24 cellular contexts compared by ENCODE assay signal in genomic region chr10:111811515-111811914, GRCh38.
DNase-seq lines count a peak whose midpoint lies in the region; ATAC-seq, FAIRE-seq and TF ChIP-seq lines count a peak whose summit lies in the region.
"Had no signal": no experiment of that assay in that cellular context is flagged by ENCODE, and none has a peak within 500 bp of the region (broad histone marks: within the 10 kb centered on the region; RNA-seq: fewer than 3 reads in every experiment).

No MANE protein-coding gene starts in this region.

- no peaks in the 10 kb centered on the region for H3K79me1 ChIP-seq in IMR-90 (ENCODE audit: low read depth in 1 of 2, low read length in 2 of 2)

- H3K18ac ChIP-seq in IMR-90 (ENCODE audit: low read depth, low read length) = no peak overlapping the region

- no peak overlapping the region for H3K4me3 Mint-ChIP-seq in nephron
- H3K4me3 Mint-ChIP-seq: B cell; CD4-positive, alpha-beta T cell; CD8-positive, alpha-beta T cell had no signal

- no peak overlapping the region for H3K27ac ChIP-seq in HepG2 (ENCODE audit: extremely low read length, insufficient read depth, low read length)
- no peak overlapping the region for H3K27ac ChIP-seq in right lobe of liver
- H3K27ac ChIP-seq in IMR-90 (ENCODE audit: insufficient read depth, low read length) = no peak overlapping the region
- H3K27ac ChIP-seq: BLaER1 treated with 17β-estradiol and CSF1 and Interleukin-3, amounts not matched to agents 10 nM and 100 nM; C4-2B had no signal

- in situ Hi-C loops in HepG2 (cut with HindIII; ENCODE audit: extremely low pct_ligation_motif_present, low pct_unique_long_range_greater_than_20kb) (no loop called here), IMR-90 (cut with MboI; ENCODE audit: low sequenced_read_pairs) (no loop called here)

- H2BK120ac ChIP-seq in IMR-90 (ENCODE audit: low read depth, low read length) = no peak overlapping the region

- no peak overlapping the region for H3K4me2 ChIP-seq in HepG2 (ENCODE audit: low read depth, low read length)
- no peak overlapping the region for H3K4me2 ChIP-seq in IMR-90 (ENCODE audit: low read depth, low read length)
- H3K4me2 ChIP-seq: BLaER1 treated with 17β-estradiol and CSF1 and Interleukin-3, amounts not matched to agents 10 nM and 100 nM had no signal

- H4K20me1 ChIP-seq in HepG2 (ENCODE audit: insufficient read depth, low read length) = no peaks in the 10 kb centered on the region
- H4K20me1 ChIP-seq in IMR-90 (ENCODE audit: insufficient read depth, low read length) = no peaks in the 10 kb centered on the region
- H4K20me1 ChIP-seq: BLaER1 treated with 17β-estradiol and CSF1 and Interleukin-3, amounts not matched to agents 10 nM and 100 nM had no signal

- CTCF ChIA-PET in HepG2 (lab: Yijun Ruan, JAX; ENCODE audit: low intra/inter-chr PET ratio, low total read pairs) = no interaction called here
- CTCF ChIA-PET in IMR-90 (lab: Yijun Ruan, JAX) = no interaction called here

- no peaks in the 10 kb centered on the region for H3K27me3 ChIP-seq in HepG2 (ENCODE audit: control insufficient read depth in 1 of 2, insufficient read depth in 2 of 2, low read length in 2 of 2)
- H3K27me3 ChIP-seq in right lobe of liver = no peaks in the 10 kb centered on the region
- H3K27me3 ChIP-seq in IMR-90 (ENCODE audit: control insufficient read depth, insufficient read depth, low read length) = no peaks in the 10 kb centered on the region
- H3K27me3 ChIP-seq: BLaER1 treated with 17β-estradiol and CSF1 and Interleukin-3, amounts not matched to agents 10 nM and 100 nM had no signal

- H3K4me1 Mint-ChIP-seq in nephron = peaks cover 6% of the 10 kb centered on the region
- H3K4me1 Mint-ChIP-seq: B cell had no signal

- peak overlapping the region in 2 of 3 experiments; percentile 45 to 82 for H3K27ac Mint-ChIP-seq in nephron
- H3K27ac Mint-ChIP-seq: B cell; CD4-positive, alpha-beta T cell; CD8-positive, alpha-beta T cell had no signal

- no peak overlapping the region for H2BK15ac ChIP-seq in IMR-90 (ENCODE audit: low read depth, low read length)

- H2AK5ac ChIP-seq in IMR-90 (ENCODE audit: low read depth, low read length) = no peak overlapping the region

- H3K56ac ChIP-seq in IMR-90 (ENCODE audit: extremely low read depth, insufficient read depth, low read length) = no peak overlapping the region

- no peak overlapping the region for H3K4ac ChIP-seq in IMR-90 (ENCODE audit: low read depth, low read length)

- H3K23ac ChIP-seq in IMR-90 (ENCODE audit: low read depth, low read length) = no peak overlapping the region

- H3K27me3 Mint-ChIP-seq in nephron (ENCODE audit: low read depth) = no peaks in the 10 kb centered on the region
- H3K27me3 Mint-ChIP-seq: CD4-positive, alpha-beta T cell had no signal

- H3K36me3 Mint-ChIP-seq in nephron (ENCODE audit: low read depth) = no peaks in the 10 kb centered on the region
- H3K36me3 Mint-ChIP-seq: CD8-positive, alpha-beta T cell had no signal

- H3K36me3 ChIP-seq in HepG2 (replicated peaks in 1 of 2; ENCODE audit: control insufficient read depth in 1 of 2, insufficient read depth in 2 of 2, low read length in 2 of 2) (no peaks in the 10 kb centered on the region), right lobe of liver (no peaks in the 10 kb centered on the region), IMR-90 (ENCODE audit: control insufficient read depth, insufficient read depth, low read length) (no peaks in the 10 kb centered on the region)
- H3K36me3 ChIP-seq: BLaER1 treated with 17β-estradiol and CSF1 and Interleukin-3, amounts not matched to agents 10 nM and 100 nM had no signal

- dilution Hi-C loops in IMR-90 (cut with HindIII; ENCODE audit: low sequenced_read_pairs, unreplicated experiment) = no loop called here

- no peak overlapping the region for H2AFZ ChIP-seq in HepG2 (ENCODE audit: low read length)
- no peak overlapping the region for H2AFZ ChIP-seq in IMR-90 (replicated peaks; ENCODE audit: low read length, poor library complexity)

- no peak overlapping the region for H4K8ac ChIP-seq in IMR-90 (ENCODE audit: low read depth in 2 of 2, low read length in 2 of 2)

- H3K79me2 ChIP-seq in HepG2 (ENCODE audit: insufficient read depth, low read length) = no peaks in the 10 kb centered on the region

- DNase-seq in NCI-H2171 treated with DMSO at 0.1 percent for 48 hours (lab: John Stamatoyannopoulos, UW) (peak; percentile 0), NCI-H2171 (lab: John Stamatoyannopoulos, UW) (no peak), HepG2 (ENCODE audit: low spot score) (no peak), right lobe of liver (no peak), IMR-90 (no peak)
- no peak for DNase-seq in NK-92 treated with Interleukin-12 subunit alpha and Interleukin-12 subunit beta, amount 100 ng/mL, for 24 hours (lab: John Stamatoyannopoulos, UW)
- DNase-seq: 8988T; AML-193; Caco-2; Calu3; CD4-positive, alpha-beta T cell; CD8-positive, alpha-beta T cell; DMS79 treated with DMSO at 0.1 percent for 48 hours; GF-D8 had no signal

- intact Hi-C loops in HepG2 (cut with micrococcal nuclease; ENCODE audit: unreplicated experiment) (no loop called here), right lobe of liver (cut with DNase I) (no loop called here), IMR-90 (cut with micrococcal nuclease) (no loop called here)

- H3K14ac ChIP-seq in IMR-90 (replicated peaks; ENCODE audit: low read depth, low read length) = no peak overlapping the region

- no peak overlapping the region for H2BK5ac ChIP-seq in IMR-90 (ENCODE audit: low read depth, low read length, poor library complexity, severe bottlenecking)

- H4K5ac ChIP-seq in IMR-90 (ENCODE audit: low read depth, low read length) = no peak overlapping the region

- no peak overlapping the region for H4K91ac ChIP-seq in IMR-90 (ENCODE audit: insufficient read depth, low read depth, low read length)

- no peak overlapping the region for H2AK9ac ChIP-seq in IMR-90 (replicated peaks; ENCODE audit: low read depth, low read length, poor library complexity)

- no peaks in the 10 kb centered on the region for H3K9me1 ChIP-seq in IMR-90 (ENCODE audit: insufficient read depth, low read length)

- FAIRE-seq in HepG2 (lab: Jason Lieb, UNC) = no peak
- FAIRE-seq: A204.1, D721Med, G401.6, GM12891, GM19239 had no signal

- no peak for TF ChIP-seq RAD21 in HepG2 (CRISPR knock-in tag; IDR thresholded peaks at IDR 0.05)
- TF ChIP-seq RAD21 in IMR-90 (IDR thresholded peaks at IDR 0.05; ENCODE audit: low read length) = no peak

- TF ChIP-seq POLR2A in HepG2 (IDR thresholded peaks at IDR 0.05; ENCODE audit: insufficient read depth in 1 of 2, low read depth in 2 of 2, low read length in 2 of 2) (no peak), right lobe of liver (IDR thresholded peaks at IDR 0.05) (no peak), IMR-90 (IDR thresholded peaks at IDR 0.05; ENCODE audit: low read depth, low read length) (no peak)

- BruUV-seq in HepG2 (replicated peaks; lab: Mats Ljungman, UMichigan) = no TSS peak
- BruUV-seq in IMR-90 (replicated peaks; lab: Mats Ljungman, UMichigan) = no TSS peak

- WGBS in HepG2 (ENCODE audit: low lambda C conversion rate) = 18% methylated on average over 3 of the region's 3 CpGs
- 49% methylated on average over 2 of the region's 3 CpGs for WGBS in right lobe of liver (ENCODE audit: insufficient coverage, low coverage, low lambda C conversion rate, missing lambda C conversion rate)
- WGBS in IMR-90 (ENCODE audit: extremely low coverage in 2 of 2, insufficient read length in 1 of 2), 2 experiments = no CpG with 5 or more reads among the region's 3 CpGs

- no peaks in the 10 kb centered on the region for H3K4me1 ChIP-seq in HepG2 (ENCODE audit: insufficient read depth, low read length)
- no peaks in the 10 kb centered on the region for H3K4me1 ChIP-seq in right lobe of liver
- no peaks in the 10 kb centered on the region for H3K4me1 ChIP-seq in IMR-90 (ENCODE audit: control insufficient read depth, insufficient read depth, low read length)
- H3K4me1 ChIP-seq: BLaER1 treated with 17β-estradiol and CSF1 and Interleukin-3, amounts not matched to agents 10 nM and 100 nM; Caco-2 had no signal

- H2BK20ac ChIP-seq in IMR-90 (ENCODE audit: low read depth, low read length) = no peak overlapping the region

- no peak for TF ChIP-seq CTCF in HepG2 (CRISPR knock-in tag; IDR thresholded peaks at IDR 0.05)
- no peak for TF ChIP-seq CTCF in right lobe of liver (IDR thresholded peaks at IDR 0.05)
- TF ChIP-seq CTCF in IMR-90 (conservative IDR thresholded peaks at IDR 0.05; ENCODE audit: low read depth, low read length) = no peak
- TF ChIP-seq CTCF in nephron (IDR thresholded peaks at IDR 0.05; ENCODE audit: unreplicated experiment in 3 of 3) = no peak

- H3K9me3 ChIP-seq in HepG2 (ENCODE audit: low read length) = no peaks in the 10 kb centered on the region
- H3K9me3 ChIP-seq in right lobe of liver = no peaks in the 10 kb centered on the region
- H3K9me3 ChIP-seq in IMR-90 (ENCODE audit: control insufficient read depth, insufficient read depth, low read length) = peaks cover 8% of the 10 kb centered on the region
- H3K9me3 ChIP-seq: BLaER1 treated with 17β-estradiol and CSF1 and Interleukin-3, amounts not matched to agents 10 nM and 100 nM; Caco-2 had no signal

- POLR2A ChIA-PET in HepG2 (lab: Yijun Ruan, JAX) (no interaction called here), IMR-90 (lab: Charles Lee; ENCODE audit: unreplicated experiment) (no interaction called here)

- TF ChIP-seq EP300 in HepG2 (IDR thresholded peaks at IDR 0.05; ENCODE audit: low read depth in 2 of 2, low read length in 2 of 2) (no peak), HepG2 (CRISPR knock-in tag; IDR thresholded peaks at IDR 0.05; ENCODE audit: borderline replicate concordance) (no peak)

- H3K9ac ChIP-seq in HepG2 (ENCODE audit: insufficient read depth, low read depth, low read length) = no peak overlapping the region
- no peak overlapping the region for H3K9ac ChIP-seq in IMR-90 (ENCODE audit: low read depth, low read length)
- H3K9ac ChIP-seq: BLaER1 treated with 17β-estradiol and CSF1 and Interleukin-3, amounts not matched to agents 10 nM and 100 nM had no signal

- H3K4me3 ChIP-seq in HepG2 (replicated peaks in 1 of 3; ENCODE audit: insufficient read depth in 1 of 3, low read depth in 2 of 3, low read length in 3 of 3) (no peak overlapping the region), right lobe of liver (no peak overlapping the region), IMR-90 (ENCODE audit: insufficient read depth, low read depth, low read length) (no peak overlapping the region)
- H3K4me3 ChIP-seq: BLaER1 treated with 17β-estradiol and CSF1 and Interleukin-3, amounts not matched to agents 10 nM and 100 nM had no signal

- H3K9me3 Mint-ChIP-seq in nephron = peaks cover 7% of the 10 kb centered on the region

- ATAC-seq in HepG2 (no peak), right lobe of liver (no peak), IMR-90 (ENCODE audit: low read depth) (no peak), GM21737 (IDR thresholded peaks at IDR 0.05; ENCODE audit: unreplicated experiment) (no peak)
- ATAC-seq: CD8-positive, alpha-beta T cell had no signal

TF ChIP-seq in HepG2, 621 proteins besides CTCF, POLR2A, EP300 and RAD21 (continues in another document):
- TF ChIP-seq STAG1 (CRISPR knock-in tag; IDR thresholded peaks at IDR 0.05) (no peak), ZNF567 (CRISPR knock-in tag; IDR thresholded peaks at IDR 0.05; ENCODE audit: borderline replicate concordance) (no peak), IRF2 (CRISPR knock-in tag; IDR thresholded peaks at IDR 0.05) (no peak)

TF ChIP-seq in IMR-90, 13 proteins besides CTCF, POLR2A, EP300 and RAD21 (continues in another document):
- TF ChIP-seq CEBPB (IDR thresholded peaks at IDR 0.05; ENCODE audit: low read depth, low read length) = no peak
